Comparison of ENCODE assay signal across 27 cellular contexts in the genomic region with DNA sequence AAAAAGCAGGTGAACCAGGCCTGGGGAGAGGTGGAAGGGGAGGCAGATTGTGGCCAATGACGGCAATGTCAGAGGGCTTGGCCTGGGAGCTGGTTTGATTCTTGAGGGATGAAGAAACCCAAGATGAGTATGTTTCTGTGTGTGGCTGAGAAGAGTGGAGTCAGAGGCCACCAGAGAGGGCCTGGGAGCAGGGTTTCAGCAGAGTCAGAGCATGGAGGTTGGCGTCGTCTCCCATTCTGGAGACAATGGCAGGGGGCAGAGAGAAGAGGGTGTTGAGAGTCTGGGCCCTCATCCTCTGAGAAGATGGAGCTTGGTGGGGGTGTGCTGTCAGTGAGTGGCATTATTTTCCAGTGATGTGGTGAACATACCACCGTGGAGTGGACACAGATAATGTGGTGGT.
"Had no signal": no experiment of that assay in that cellular context is flagged by ENCODE, and none has a peak within 500 bp of the region (broad histone marks: within the 10 kb centered on the region; RNA-seq: fewer than 3 reads in every experiment).

No MANE protein-coding gene starts in this region.

- H3K36me3 Mint-ChIP-seq: mesothelial cell of epicardium; naive thymus-derived CD4-positive, alpha-beta T cell; neural progenitor cell; stimulated activated effector memory CD8-positive, alpha-beta T cell treated with anti-CD3 and anti-CD28 coated beads, Interleukin-12 subunit alpha, Interleukin-12 subunit beta, amount 100 ng/mL, for 72 hours; type B pancreatic cell had no signal

- H3K27me3 Mint-ChIP-seq: dendritic cell treated with granulocyte-macrophage colony-stimulating factor and Interleukin-4, amounts not matched to agents 40 ng/mL and 50 ng/mL, for 4 days had no signal

- ATAC-seq: esophagus mucosa; gastrocnemius medialis; left lobe of liver; naive thymus-derived CD4-positive, alpha-beta T cell; stimulated activated effector memory CD8-positive, alpha-beta T cell treated with anti-CD3 and anti-CD28 coated beads, Interleukin-12 subunit alpha, Interleukin-12 subunit beta, amount 100 ng/mL, for 72 hours had no signal

- H3K9me3 ChIP-seq: gastrocnemius medialis, mucosa of descending colon, right lobe of liver, stomach, testis, tibial artery had no signal

- H3K4me3 ChIP-seq: gastrocnemius medialis, mucosa of descending colon, neural progenitor cell, right lobe of liver, stomach, testis, tibial artery had no signal

- H3K9me3 Mint-ChIP-seq: dendritic cell treated with granulocyte-macrophage colony-stimulating factor and Interleukin-4, amounts not matched to agents 40 ng/mL and 50 ng/mL, for 4 days; endodermal cell; mesothelial cell of epicardium; nephron; stimulated activated effector memory CD8-positive, alpha-beta T cell treated with anti-CD3 and anti-CD28 coated beads, Interleukin-12 subunit alpha, Interleukin-12 subunit beta, amount 100 ng/mL, for 72 hours; type B pancreatic cell had no signal

- H3K27ac Mint-ChIP-seq: dendritic cell treated with granulocyte-macrophage colony-stimulating factor and Interleukin-4, amounts not matched to agents 40 ng/mL and 50 ng/mL, for 4 days; endodermal cell; mesothelial cell of epicardium; naive thymus-derived CD4-positive, alpha-beta T cell; nephron; neural progenitor cell; stimulated activated effector memory CD8-positive, alpha-beta T cell treated with anti-CD3 and anti-CD28 coated beads, Interleukin-12 subunit alpha, Interleukin-12 subunit beta, amount 100 ng/mL, for 72 hours; type B pancreatic cell had no signal

- H3K27ac ChIP-seq: epithelial cell of prostate, gastrocnemius medialis, neural progenitor cell, right lobe of liver, stomach, testis, tibial artery had no signal

- H3K27me3 ChIP-seq: gastrocnemius medialis, neural progenitor cell, right lobe of liver, stomach, testis had no signal

- DNase-seq: effector CD8-positive, alpha-beta T cell; foreskin fibroblast; gastrocnemius medialis; kidney; mesenchymal stem cell; mucosa of descending colon; naive thymus-derived CD4-positive, alpha-beta T cell; retina; small intestine; stimulated activated CD4-positive, alpha-beta T cell treated with anti-CD3 and anti-CD28 coated beads, Interleukin-12 subunit alpha, Interleukin-12 subunit beta, amount 100 ng/mL, for 4 hours; stimulated activated CD4-positive, alpha-beta T cell treated with anti-CD3 and anti-CD28 coated beads, Interleukin-1b, Interleukin-23, amount 100 ng/mL, for 48 hours; stimulated activated CD4-positive, alpha-beta T cell treated with anti-CD3 and anti-CD28 coated beads, Interleukin-4, amount 100 ng/mL, for 1 hour; stimulated activated naive CD4-positive, alpha-beta T cell treated with Interleukin-2 at 50 U/mL for 16 hours; stomach; testis; tibial artery had no signal

- H3K4me3 Mint-ChIP-seq: dendritic cell treated with granulocyte-macrophage colony-stimulating factor and Interleukin-4, amounts not matched to agents 40 ng/mL and 50 ng/mL, for 4 days; endodermal cell; mesothelial cell of epicardium; naive thymus-derived CD4-positive, alpha-beta T cell; nephron; neural progenitor cell; stimulated activated effector memory CD8-positive, alpha-beta T cell treated with anti-CD3 and anti-CD28 coated beads, Interleukin-12 subunit alpha, Interleukin-12 subunit beta, amount 100 ng/mL, for 72 hours; type B pancreatic cell had no signal

- H3K36me3 ChIP-seq: gastrocnemius medialis, neural progenitor cell, right lobe of liver, stomach, tibial artery had no signal

- H3K4me1 Mint-ChIP-seq: mesothelial cell of epicardium; neural progenitor cell; stimulated activated effector memory CD8-positive, alpha-beta T cell treated with anti-CD3 and anti-CD28 coated beads, Interleukin-12 subunit alpha, Interleukin-12 subunit beta, amount 100 ng/mL, for 72 hours had no signal

- H3K4me1 ChIP-seq: gastrocnemius medialis, neural progenitor cell, right lobe of liver, stomach, testis, tibial artery had no signal
